8 cellular contexts compared by ENCODE assay signal in genomic region chr3:58237940-58238681, GRCh38. TPM values are rescaled to one million over a fixed set of nuclear protein-coding genes. Genes with fewer than 3 reads are reported as not detected.
DNase-seq lines count a peak whose midpoint lies in the region; ATAC-seq and TF ChIP-seq lines count a peak whose summit lies in the region.

No MANE protein-coding gene starts in this region.

- H3K4me3 ChIP-seq in DND-41 (ENCODE audit: low read depth in 1 of 2, low read length in 2 of 2) (peak overlapping the region; percentile 50 to 86; a peak in 3 of 4 replicates), KMS-11 (IDR thresholded peaks at IDR 0.05; ENCODE audit: insufficient read depth, low read depth, low read length) (no peak overlapping the region), duodenal mucosa (ENCODE audit: low read depth in 1 of 2, low read length in 2 of 2) (peak overlapping the region; percentile 88 to 97), lung (peak overlapping the region; percentile 76)

- peak overlapping the region; percentile 83 for H3K27ac Mint-ChIP-seq in activated CD4-positive, alpha-beta T cell treated with anti-CD3 and anti-CD28 coated beads, Interleukin-2, amount 10 ng/mL, durations not matched to agents 24 days and 14 days

- H3K4me1 Mint-ChIP-seq in activated CD4-positive, alpha-beta T cell treated with anti-CD3 and anti-CD28 coated beads, Interleukin-2, amount 10 ng/mL, durations not matched to agents 24 days and 14 days: peaks cover 15% of the 10 kb centered on the region

- H3K27ac ChIP-seq in DND-41 (ENCODE audit: low read length) (no peak overlapping the region; the same call in 1 of the 2 replicates), KMS-11 (no peak overlapping the region), duodenal mucosa (ENCODE audit: low read depth, low read length) (peak overlapping the region; percentile 69), lung (ENCODE audit: low read depth in 1 of 2, low read length in 1 of 2) (peak overlapping the region; percentile 9 to 87)

- TF ChIP-seq CTCF in DND-41 (IDR thresholded peaks at IDR 0.05; ENCODE audit: borderline replicate concordance, extremely low read depth, low read length, poor library complexity, severe bottlenecking) (no peak), KMS-11 (conservative IDR thresholded peaks at IDR 0.05; ENCODE audit: low read depth, low read length) (no peak), lung (IDR thresholded peaks at IDR 0.05; ENCODE audit: control extremely low read depth, extremely low read depth) (no peak)

- no peaks in the 10 kb centered on the region for H3K9me3 Mint-ChIP-seq in activated CD4-positive, alpha-beta T cell treated with anti-CD3 and anti-CD28 coated beads, Interleukin-2, amount 10 ng/mL, durations not matched to agents 24 days and 14 days

- H4K20me1 ChIP-seq in DND-41 (ENCODE audit: insufficient read depth, low read length) (peaks cover 11% of the 10 kb centered on the region; the same call in 1 of the 2 replicates), KMS-11 (ENCODE audit: insufficient read depth) (no peaks in the 10 kb centered on the region)

- 1 to 2% methylated on average over 42 to 54 of the region's 54 CpGs for WGBS in lung, 2 donors

- intact Hi-C loops in activated CD4-positive, alpha-beta T cell treated with anti-CD3 and anti-CD28 coated beads, Interleukin-2, amount 10 ng/mL, durations not matched to agents 24 days and 14 days (cut with micrococcal nuclease): loop anchor here (1.0 to 10.0 kb wide), 3 partner anchors 68 to 483 kb away; partner anchors contain the start of genes HTD2, RPP14 and SLMAP

- H3K4me1 ChIP-seq in DND-41 (ENCODE audit: insufficient read depth, low read length): peaks cover 19% of the 10 kb centered on the region
- peaks cover 5% of the 10 kb centered on the region for H3K4me1 ChIP-seq in KMS-11 (ENCODE audit: low read depth, poor library complexity, severe bottlenecking)
- H3K4me1 ChIP-seq in duodenal mucosa (ENCODE audit: control insufficient read depth in 1 of 2, insufficient read depth in 2 of 2, low read length in 2 of 2): peaks cover 27 to 36% of the 10 kb centered on the region in 2 donors
- peaks cover 0 to 4% of the 10 kb centered on the region in 2 donors for H3K4me1 ChIP-seq in lung (ENCODE audit: control insufficient read depth in 2 of 2, insufficient read depth in 2 of 2, low read length in 2 of 2)

- H3K9ac ChIP-seq in DND-41 (ENCODE audit: low read depth, low read length): peak overlapping the region; percentile 64
- peak overlapping the region; percentile 39; the same call in 1 of the 2 replicates for H3K9ac ChIP-seq in KMS-11
- H3K9ac ChIP-seq in duodenal mucosa (ENCODE audit: low read depth in 1 of 2, low read length in 2 of 2): peak overlapping the region; percentile 76 to 82

- H3K9me3 ChIP-seq in DND-41 (ENCODE audit: insufficient read depth, low read length, severe bottlenecking) (no peaks in the 10 kb centered on the region), duodenal mucosa (ENCODE audit: control insufficient read depth in 1 of 2, low read length in 2 of 2) (no peaks in the 10 kb centered on the region), lung (ENCODE audit: control insufficient read depth in 2 of 2, insufficient read depth in 1 of 2, low read length in 1 of 2) (peaks cover 0 to 2% of the 10 kb centered on the region in 2 donors)

- peaks cover 22% of the 10 kb centered on the region for H3K27me3 ChIP-seq in DND-41 (ENCODE audit: insufficient read depth, low read length, poor library complexity)
- H3K27me3 ChIP-seq in KMS-11 (ENCODE audit: insufficient read depth, low read depth): no peaks in the 10 kb centered on the region
- H3K27me3 ChIP-seq in duodenal mucosa (ENCODE audit: control insufficient read depth in 1 of 2, insufficient read depth in 2 of 2, low read length in 2 of 2): no peaks in the 10 kb centered on the region
- H3K27me3 ChIP-seq in lung (ENCODE audit: control insufficient read depth, insufficient read depth): no peaks in the 10 kb centered on the region

- H3K4me3 Mint-ChIP-seq in activated CD4-positive, alpha-beta T cell treated with anti-CD3 and anti-CD28 coated beads, Interleukin-2, amount 10 ng/mL, durations not matched to agents 24 days and 14 days: peak overlapping the region; percentile 94

- H2AFZ ChIP-seq in DND-41 (ENCODE audit: low read depth, low read length): peak overlapping the region; percentile 85
- H2AFZ ChIP-seq in KMS-11 (ENCODE audit: low read depth): peak overlapping the region; percentile 93

- H3K79me2 ChIP-seq in DND-41 (ENCODE audit: insufficient read depth, low read length): no peaks in the 10 kb centered on the region
- H3K79me2 ChIP-seq in KMS-11 (ENCODE audit: insufficient read depth, low read depth): no peaks in the 10 kb centered on the region

- peaks cover 20% of the 10 kb centered on the region for H3K27me3 Mint-ChIP-seq in activated CD4-positive, alpha-beta T cell treated with anti-CD3 and anti-CD28 coated beads, Interleukin-2, amount 10 ng/mL, durations not matched to agents 24 days and 14 days

- peaks cover 2% of the 10 kb centered on the region for H3K36me3 Mint-ChIP-seq in activated CD4-positive, alpha-beta T cell treated with anti-CD3 and anti-CD28 coated beads, Interleukin-2, amount 10 ng/mL, durations not matched to agents 24 days and 14 days (ENCODE audit: low read depth)

- DNase-seq in DND-41: peak; percentile 50
- peak; percentile 80 for DNase-seq in activated CD4-positive, alpha-beta T cell treated with anti-CD3 and anti-CD28 coated beads, Interleukin-2, amount 10 ng/mL, durations not matched to agents 24 days and 14 days
- peak; percentile 63 for DNase-seq in lung (ENCODE audit: low spot score)
- peak in 2 of 3 experiments; percentile 22 to 31 for DNase-seq in stimulated activated CD4-positive, alpha-beta T cell treated with anti-CD3 and anti-CD28 coated beads, TNF-alpha, amount 100 ng/mL, for 4 hours (ENCODE audit: low read depth in 3 of 3)
- no peak for DNase-seq in GOT3 (lab: John Stamatoyannopoulos, UW)

- ATAC-seq in DND-41 (ENCODE audit: insufficient read depth, low read depth) (peak; percentile 58), GM21526 (IDR thresholded peaks at IDR 0.05; ENCODE audit: low FRiP score, unreplicated experiment) (peak; percentile 44), lung (ENCODE audit: insufficient read depth, low FRiP score) (peak; percentile 42)

- H3K36me3 ChIP-seq in DND-41 (ENCODE audit: insufficient read depth, low read length) (no peaks in the 10 kb centered on the region), KMS-11 (ENCODE audit: insufficient read depth) (no peaks in the 10 kb centered on the region), duodenal mucosa (ENCODE audit: control insufficient read depth in 1 of 2, insufficient read depth in 2 of 2, low read length in 2 of 2) (no peaks in the 10 kb centered on the region), lung (ENCODE audit: control insufficient read depth in 2 of 2, insufficient read depth in 2 of 2, low read length in 2 of 2) (no peaks in the 10 kb centered on the region)

- H3K4me2 ChIP-seq in DND-41 (ENCODE audit: insufficient read depth, low read length) (peak overlapping the region; percentile 91), KMS-11 (peak overlapping the region; percentile 66)

RNA-seq across cellular contexts. Expression of gene ABHD6, which starts 0.5 kb away (rescaled TPM):
- 9.8 and 10.8 TPM in 2 replicates for total RNA-seq in activated CD4-positive, alpha-beta T cell treated with anti-CD3 and anti-CD28 coated beads, Interleukin-2, amount 10 ng/mL, durations not matched to agents 24 days and 14 days
- total RNA-seq in lung: 10 to 100 TPM; 11.7 to 14.1 TPM
- 1 to 10 TPM; 5.2 to 9.7 TPM for polyA plus RNA-seq in lung

RNA-seq across cellular contexts. Expression of gene DNASE1L3, which starts 27.3 kb away (rescaled TPM):
- total RNA-seq in activated CD4-positive, alpha-beta T cell treated with anti-CD3 and anti-CD28 coated beads, Interleukin-2, amount 10 ng/mL, durations not matched to agents 24 days and 14 days: not detected in 2 replicates
- 1 to 10 TPM; 1.2 to 2.2 TPM for total RNA-seq in lung
- polyA plus RNA-seq in lung: 10 to 100 TPM in 1 of 2 donors, 1 to 10 TPM in 1; 2.5 to 10.7 TPM

Comparison
In these comparisons a context has a peak if more than half of its experiments do, and no peak if none do; other contexts are left out.
1. H3K27ac ChIP-seq: peak in duodenal mucosa (single experiment) and lung (2 of 2); none in DND-41 (single experiment) and KMS-11 (single experiment).
2. Peak in every context shown above with its lines, with median percentiles within 50 percentile points of each other: ATAC-seq and H3K9ac ChIP-seq.